In the genomic region with DNA sequence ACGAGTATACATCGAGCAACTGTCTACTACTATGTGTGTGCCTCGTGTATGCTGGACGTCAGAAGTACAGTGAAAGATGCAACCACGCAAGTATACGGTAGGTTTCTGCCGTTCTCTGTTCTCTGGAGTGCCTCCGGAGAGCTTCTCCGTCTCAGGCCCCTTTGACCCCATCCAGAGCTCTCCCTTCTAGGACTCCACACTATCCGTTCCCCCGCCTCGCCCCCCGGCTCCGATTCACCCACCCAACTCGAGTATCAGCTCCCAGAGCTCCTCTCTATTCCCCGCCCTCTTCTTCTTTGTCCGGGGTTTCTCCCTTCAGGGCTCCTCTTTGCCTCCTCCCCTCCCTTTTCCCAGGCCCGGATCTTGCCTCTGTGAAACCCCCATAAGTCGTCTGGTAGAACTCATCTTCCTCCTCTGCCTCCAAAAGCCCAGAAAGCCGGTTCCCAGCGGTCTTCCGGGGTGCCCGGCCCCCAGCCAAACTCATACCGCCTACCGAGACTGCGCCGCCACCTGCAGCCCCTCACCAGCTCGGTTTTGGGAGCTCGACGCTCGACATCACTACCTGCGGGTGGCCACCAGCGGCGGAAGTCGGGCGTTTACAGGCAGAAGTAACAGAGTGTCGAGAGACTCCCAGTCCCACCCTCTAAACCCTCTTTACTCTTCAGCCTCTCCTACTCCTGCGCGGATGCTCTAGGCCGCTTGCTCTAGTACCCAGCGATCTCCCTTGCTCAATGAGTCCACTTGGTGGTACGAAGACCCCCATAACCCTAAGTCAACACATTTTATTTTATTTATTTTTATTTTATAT, we compare ENCODE assay signal across 1 cellular context.
TF ChIP-seq lines count a peak whose summit lies in the region.

Gene VPS72 (minus strand): TSS at position 560 of the 808 bp plus-strand sequence. CDS start 76 bp downstream, at position 484.

TF ChIP-seq in HepG2, 621 proteins besides CTCF, POLR2A, EP300 and RAD21 (continued from another document and continues in another):
- TF ChIP-seq, protein P1, sequence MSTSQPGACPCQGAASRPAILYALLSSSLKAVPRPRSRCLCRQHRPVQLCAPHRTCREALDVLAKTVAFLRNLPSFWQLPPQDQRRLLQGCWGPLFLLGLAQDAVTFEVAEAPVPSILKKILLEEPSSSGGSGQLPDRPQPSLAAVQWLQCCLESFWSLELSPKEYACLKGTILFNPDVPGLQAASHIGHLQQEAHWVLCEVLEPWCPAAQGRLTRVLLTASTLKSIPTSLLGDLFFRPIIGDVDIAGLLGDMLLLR (CRISPR knock-in tag; IDR thresholded peaks at IDR 0.05) = 0 out of 2 replicates have a peak, but pooled peaks have one; percentile 40
- TF ChIP-seq, protein P2, sequence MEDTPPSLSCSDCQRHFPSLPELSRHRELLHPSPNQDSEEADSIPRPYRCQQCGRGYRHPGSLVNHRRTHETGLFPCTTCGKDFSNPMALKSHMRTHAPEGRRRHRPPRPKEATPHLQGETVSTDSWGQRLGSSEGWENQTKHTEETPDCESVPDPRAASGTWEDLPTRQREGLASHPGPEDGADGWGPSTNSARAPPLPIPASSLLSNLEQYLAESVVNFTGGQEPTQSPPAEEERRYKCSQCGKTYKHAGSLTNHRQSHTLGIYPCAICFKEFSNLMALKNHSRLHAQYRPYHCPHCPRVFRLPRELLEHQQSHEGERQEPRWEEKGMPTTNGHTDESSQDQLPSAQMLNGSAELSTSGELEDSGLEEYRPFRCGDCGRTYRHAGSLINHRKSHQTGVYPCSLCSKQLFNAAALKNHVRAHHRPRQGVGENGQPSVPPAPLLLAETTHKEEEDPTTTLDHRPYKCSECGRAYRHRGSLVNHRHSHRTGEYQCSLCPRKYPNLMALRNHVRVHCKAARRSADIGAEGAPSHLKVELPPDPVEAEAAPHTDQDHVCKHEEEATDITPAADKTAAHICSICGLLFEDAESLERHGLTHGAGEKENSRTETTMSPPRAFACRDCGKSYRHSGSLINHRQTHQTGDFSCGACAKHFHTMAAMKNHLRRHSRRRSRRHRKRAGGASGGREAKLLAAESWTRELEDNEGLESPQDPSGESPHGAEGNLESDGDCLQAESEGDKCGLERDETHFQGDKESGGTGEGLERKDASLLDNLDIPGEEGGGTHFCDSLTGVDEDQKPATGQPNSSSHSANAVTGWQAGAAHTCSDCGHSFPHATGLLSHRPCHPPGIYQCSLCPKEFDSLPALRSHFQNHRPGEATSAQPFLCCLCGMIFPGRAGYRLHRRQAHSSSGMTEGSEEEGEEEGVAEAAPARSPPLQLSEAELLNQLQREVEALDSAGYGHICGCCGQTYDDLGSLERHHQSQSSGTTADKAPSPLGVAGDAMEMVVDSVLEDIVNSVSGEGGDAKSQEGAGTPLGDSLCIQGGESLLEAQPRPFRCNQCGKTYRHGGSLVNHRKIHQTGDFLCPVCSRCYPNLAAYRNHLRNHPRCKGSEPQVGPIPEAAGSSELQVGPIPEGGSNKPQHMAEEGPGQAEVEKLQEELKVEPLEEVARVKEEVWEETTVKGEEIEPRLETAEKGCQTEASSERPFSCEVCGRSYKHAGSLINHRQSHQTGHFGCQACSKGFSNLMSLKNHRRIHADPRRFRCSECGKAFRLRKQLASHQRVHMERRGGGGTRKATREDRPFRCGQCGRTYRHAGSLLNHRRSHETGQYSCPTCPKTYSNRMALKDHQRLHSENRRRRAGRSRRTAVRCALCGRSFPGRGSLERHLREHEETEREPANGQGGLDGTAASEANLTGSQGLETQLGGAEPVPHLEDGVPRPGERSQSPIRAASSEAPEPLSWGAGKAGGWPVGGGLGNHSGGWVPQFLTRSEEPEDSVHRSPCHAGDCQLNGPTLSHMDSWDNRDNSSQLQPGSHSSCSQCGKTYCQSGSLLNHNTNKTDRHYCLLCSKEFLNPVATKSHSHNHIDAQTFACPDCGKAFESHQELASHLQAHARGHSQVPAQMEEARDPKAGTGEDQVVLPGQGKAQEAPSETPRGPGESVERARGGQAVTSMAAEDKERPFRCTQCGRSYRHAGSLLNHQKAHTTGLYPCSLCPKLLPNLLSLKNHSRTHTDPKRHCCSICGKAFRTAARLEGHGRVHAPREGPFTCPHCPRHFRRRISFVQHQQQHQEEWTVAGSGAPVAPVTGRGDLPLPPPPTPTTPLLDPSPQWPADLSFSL (CRISPR knock-in tag; IDR thresholded peaks at IDR 0.05) = peak; percentile 43; the same call in 1 of the 2 replicates
- TF ChIP-seq ZFP90 (CRISPR knock-in tag; IDR thresholded peaks at IDR 0.05; ENCODE audit: borderline replicate concordance) (peak; percentile 58; the same call in 1 of the 2 replicates), THYN1 (CRISPR knock-in tag; IDR thresholded peaks at IDR 0.05; ENCODE audit: borderline replicate concordance, low read depth) (no peak), KLF13 (CRISPR knock-in tag; IDR thresholded peaks at IDR 0.05) (0 out of 2 replicates have a peak, but pooled peaks have one; percentile 25), CBX1 (IDR thresholded peaks at IDR 0.05; ENCODE audit: low read depth) (no peak), ZNF337 (CRISPR knock-in tag; IDR thresholded peaks at IDR 0.05; ENCODE audit: borderline replicate concordance, low read depth) (no peak), ZNF83 (CRISPR knock-in tag; IDR thresholded peaks at IDR 0.05; ENCODE audit: borderline replicate concordance) (no peak), DRAP1 (CRISPR knock-in tag; IDR thresholded peaks at IDR 0.05) (peak; percentile 76), ZBTB3 (CRISPR knock-in tag; IDR thresholded peaks at IDR 0.05; ENCODE audit: borderline replicate concordance, low read depth) (no peak), KLF12 (CRISPR knock-in tag; IDR thresholded peaks at IDR 0.05; ENCODE audit: borderline replicate concordance) (peak; percentile 98), PLSCR1 (CRISPR knock-in tag; IDR thresholded peaks at IDR 0.05; ENCODE audit: borderline replicate concordance) (no peak), ATF2 (CRISPR knock-in tag; IDR thresholded peaks at IDR 0.05) (peak; percentile 78), GPN1 (CRISPR knock-in tag; IDR thresholded peaks at IDR 0.05; ENCODE audit: borderline replicate concordance) (no peak), ZNF543 (CRISPR knock-in tag; IDR thresholded peaks at IDR 0.05) (peak; percentile 42; the same call in 1 of the 2 replicates), RCOR2 (CRISPR knock-in tag; IDR thresholded peaks at IDR 0.05) (peak; percentile 39; the same call in 1 of the 2 replicates), ZNF629 (CRISPR knock-in tag; conservative IDR thresholded peaks at IDR 0.05) (no peak; the same call in 1 of the 2 replicates), ZNF562 (CRISPR knock-in tag; IDR thresholded peaks at IDR 0.05; ENCODE audit: borderline replicate concordance) (no peak), SRSF4 (IDR thresholded peaks at IDR 0.05; ENCODE audit: low read depth, low read length, poor library complexity, severe bottlenecking) (no peak), MTF2 (CRISPR knock-in tag; IDR thresholded peaks at IDR 0.05; ENCODE audit: borderline replicate concordance) (no peak), RNF2 (conservative IDR thresholded peaks at IDR 0.05; ENCODE audit: low read depth) (no peak), ZNF816 (CRISPR knock-in tag; IDR thresholded peaks at IDR 0.05; ENCODE audit: borderline replicate concordance) (no peak), ZNF841 (CRISPR knock-in tag; IDR thresholded peaks at IDR 0.05; ENCODE audit: borderline replicate concordance) (no peak), ZNF607 (CRISPR knock-in tag; IDR thresholded peaks at IDR 0.05; ENCODE audit: borderline replicate concordance) (peak; percentile 58; the same call in 1 of the 2 replicates), JARID2 (CRISPR knock-in tag; IDR thresholded peaks at IDR 0.05; ENCODE audit: insufficient replicate concordance) (no peak), HMGA1 (CRISPR knock-in tag; conservative IDR thresholded peaks at IDR 0.05) (no peak), SYNCRIP (IDR thresholded peaks at IDR 0.05; ENCODE audit: insufficient read depth, low read depth, low read length) (no peak), YEATS2 (CRISPR knock-in tag; IDR thresholded peaks at IDR 0.05; ENCODE audit: borderline replicate concordance) (peak; percentile 95)
- TF ChIP-seq, protein P3, sequence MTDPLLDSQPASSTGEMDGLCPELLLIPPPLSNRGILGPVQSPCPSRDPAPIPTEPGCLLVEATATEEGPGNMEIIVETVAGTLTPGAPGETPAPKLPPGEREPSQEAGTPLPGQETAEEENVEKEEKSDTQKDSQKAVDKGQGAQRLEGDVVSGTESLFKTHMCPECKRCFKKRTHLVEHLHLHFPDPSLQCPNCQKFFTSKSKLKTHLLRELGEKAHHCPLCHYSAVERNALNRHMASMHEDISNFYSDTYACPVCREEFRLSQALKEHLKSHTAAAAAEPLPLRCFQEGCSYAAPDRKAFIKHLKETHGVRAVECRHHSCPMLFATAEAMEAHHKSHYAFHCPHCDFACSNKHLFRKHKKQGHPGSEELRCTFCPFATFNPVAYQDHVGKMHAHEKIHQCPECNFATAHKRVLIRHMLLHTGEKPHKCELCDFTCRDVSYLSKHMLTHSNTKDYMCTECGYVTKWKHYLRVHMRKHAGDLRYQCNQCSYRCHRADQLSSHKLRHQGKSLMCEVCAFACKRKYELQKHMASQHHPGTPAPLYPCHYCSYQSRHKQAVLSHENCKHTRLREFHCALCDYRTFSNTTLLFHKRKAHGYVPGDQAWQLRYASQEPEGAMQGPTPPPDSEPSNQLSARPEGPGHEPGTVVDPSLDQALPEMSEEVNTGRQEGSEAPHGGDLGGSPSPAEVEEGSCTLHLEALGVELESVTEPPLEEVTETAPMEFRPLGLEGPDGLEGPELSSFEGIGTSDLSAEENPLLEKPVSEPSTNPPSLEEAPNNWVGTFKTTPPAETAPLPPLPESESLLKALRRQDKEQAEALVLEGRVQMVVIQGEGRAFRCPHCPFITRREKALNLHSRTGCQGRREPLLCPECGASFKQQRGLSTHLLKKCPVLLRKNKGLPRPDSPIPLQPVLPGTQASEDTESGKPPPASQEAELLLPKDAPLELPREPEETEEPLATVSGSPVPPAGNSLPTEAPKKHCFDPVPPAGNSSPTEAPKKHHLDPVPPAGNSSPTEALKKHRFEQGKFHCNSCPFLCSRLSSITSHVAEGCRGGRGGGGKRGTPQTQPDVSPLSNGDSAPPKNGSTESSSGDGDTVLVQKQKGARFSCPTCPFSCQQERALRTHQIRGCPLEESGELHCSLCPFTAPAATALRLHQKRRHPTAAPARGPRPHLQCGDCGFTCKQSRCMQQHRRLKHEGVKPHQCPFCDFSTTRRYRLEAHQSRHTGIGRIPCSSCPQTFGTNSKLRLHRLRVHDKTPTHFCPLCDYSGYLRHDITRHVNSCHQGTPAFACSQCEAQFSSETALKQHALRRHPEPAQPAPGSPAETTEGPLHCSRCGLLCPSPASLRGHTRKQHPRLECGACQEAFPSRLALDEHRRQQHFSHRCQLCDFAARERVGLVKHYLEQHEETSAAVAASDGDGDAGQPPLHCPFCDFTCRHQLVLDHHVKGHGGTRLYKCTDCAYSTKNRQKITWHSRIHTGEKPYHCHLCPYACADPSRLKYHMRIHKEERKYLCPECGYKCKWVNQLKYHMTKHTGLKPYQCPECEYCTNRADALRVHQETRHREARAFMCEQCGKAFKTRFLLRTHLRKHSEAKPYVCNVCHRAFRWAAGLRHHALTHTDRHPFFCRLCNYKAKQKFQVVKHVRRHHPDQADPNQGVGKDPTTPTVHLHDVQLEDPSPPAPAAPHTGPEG (CRISPR knock-in tag; IDR thresholded peaks at IDR 0.05) = peak; percentile 80; the same call in 1 of the 2 replicates
- TF ChIP-seq, protein P4, sequence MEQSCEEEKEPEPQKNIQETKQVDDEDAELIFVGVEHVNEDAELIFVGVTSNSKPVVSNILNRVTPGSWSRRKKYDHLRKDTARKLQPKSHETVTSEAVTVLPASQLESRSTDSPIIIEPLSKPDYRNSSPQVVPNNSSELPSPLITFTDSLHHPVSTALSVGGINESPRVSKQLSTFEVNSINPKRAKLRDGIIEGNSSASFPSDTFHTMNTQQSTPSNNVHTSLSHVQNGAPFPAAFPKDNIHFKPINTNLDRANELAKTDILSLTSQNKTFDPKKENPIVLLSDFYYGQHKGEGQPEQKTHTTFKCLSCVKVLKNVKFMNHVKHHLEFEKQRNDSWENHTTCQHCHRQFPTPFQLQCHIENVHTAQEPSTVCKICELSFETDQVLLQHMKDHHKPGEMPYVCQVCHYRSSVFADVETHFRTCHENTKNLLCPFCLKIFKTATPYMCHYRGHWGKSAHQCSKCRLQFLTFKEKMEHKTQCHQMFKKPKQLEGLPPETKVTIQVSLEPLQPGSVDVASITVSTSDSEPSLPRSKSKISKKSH (CRISPR knock-in tag; IDR thresholded peaks at IDR 0.05; ENCODE audit: borderline replicate concordance) = peak; percentile 55; the same call in 1 of the 2 replicates
- TF ChIP-seq, protein P5, sequence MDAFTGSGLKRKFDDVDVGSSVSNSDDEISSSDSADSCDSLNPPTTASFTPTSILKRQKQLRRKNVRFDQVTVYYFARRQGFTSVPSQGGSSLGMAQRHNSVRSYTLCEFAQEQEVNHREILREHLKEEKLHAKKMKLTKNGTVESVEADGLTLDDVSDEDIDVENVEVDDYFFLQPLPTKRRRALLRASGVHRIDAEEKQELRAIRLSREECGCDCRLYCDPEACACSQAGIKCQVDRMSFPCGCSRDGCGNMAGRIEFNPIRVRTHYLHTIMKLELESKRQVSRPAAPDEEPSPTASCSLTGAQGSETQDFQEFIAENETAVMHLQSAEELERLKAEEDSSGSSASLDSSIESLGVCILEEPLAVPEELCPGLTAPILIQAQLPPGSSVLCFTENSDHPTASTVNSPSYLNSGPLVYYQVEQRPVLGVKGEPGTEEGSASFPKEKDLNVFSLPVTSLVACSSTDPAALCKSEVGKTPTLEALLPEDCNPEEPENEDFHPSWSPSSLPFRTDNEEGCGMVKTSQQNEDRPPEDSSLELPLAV (CRISPR knock-in tag; conservative IDR thresholded peaks at IDR 0.05; ENCODE audit: low read depth) = no peak
- TF ChIP-seq, protein P6, sequence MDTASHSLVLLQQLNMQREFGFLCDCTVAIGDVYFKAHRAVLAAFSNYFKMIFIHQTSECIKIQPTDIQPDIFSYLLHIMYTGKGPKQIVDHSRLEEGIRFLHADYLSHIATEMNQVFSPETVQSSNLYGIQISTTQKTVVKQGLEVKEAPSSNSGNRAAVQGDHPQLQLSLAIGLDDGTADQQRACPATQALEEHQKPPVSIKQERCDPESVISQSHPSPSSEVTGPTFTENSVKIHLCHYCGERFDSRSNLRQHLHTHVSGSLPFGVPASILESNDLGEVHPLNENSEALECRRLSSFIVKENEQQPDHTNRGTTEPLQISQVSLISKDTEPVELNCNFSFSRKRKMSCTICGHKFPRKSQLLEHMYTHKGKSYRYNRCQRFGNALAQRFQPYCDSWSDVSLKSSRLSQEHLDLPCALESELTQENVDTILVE (CRISPR knock-in tag; IDR thresholded peaks at IDR 0.05) = peak; percentile 74
